Comparison of ENCODE assay signal across 8 cellular contexts in genomic region chr17:58303981-58304734, GRCh38. TPM values are rescaled to one million over a fixed set of nuclear protein-coding genes. Genes with fewer than 3 reads are reported as not detected.
DNase-seq lines count a peak whose midpoint lies in the region; ATAC-seq lines count a peak whose summit lies in the region.

No MANE protein-coding gene starts in this region.

- no peak overlapping the region for H2BK12ac ChIP-seq in neuronal stem cell (ENCODE audit: low read length)

- peaks cover 0 to 1% of the 10 kb centered on the region in 2 donors for H3K36me3 ChIP-seq in neuronal stem cell (replicated peaks in 1 of 2; ENCODE audit: control insufficient read depth in 2 of 2, insufficient read depth in 2 of 2, low read length in 2 of 2)

- H3K4me1 ChIP-seq in neuronal stem cell (ENCODE audit: control insufficient read depth in 2 of 2, insufficient read depth in 1 of 2, low read depth in 1 of 2, low read length in 2 of 2): peaks cover 0 to 10% of the 10 kb centered on the region in 2 donors

- H3K4ac ChIP-seq in neuronal stem cell (ENCODE audit: low read length): no peak overlapping the region

- H3K23ac ChIP-seq in neuronal stem cell (ENCODE audit: low read depth, low read length, poor library complexity): no peak overlapping the region

- H2AFZ ChIP-seq in neuronal stem cell (ENCODE audit: low read length): peak overlapping the region; percentile 89

- H4K91ac ChIP-seq in neuronal stem cell (ENCODE audit: low read depth, low read length, poor library complexity): no peak overlapping the region

- H3K18ac ChIP-seq in neuronal stem cell (ENCODE audit: low read length): peak overlapping the region; percentile 87

- H3K9me3 ChIP-seq in neuronal stem cell (replicated peaks in 1 of 2; ENCODE audit: control insufficient read depth in 2 of 2, insufficient read depth in 1 of 2, low read depth in 1 of 2, low read length in 2 of 2): no peaks in the 10 kb centered on the region

- DNase-seq in DMS114 treated with DMSO at 0.1 percent for 48 hours (lab: John Stamatoyannopoulos, UW; ENCODE audit: unreplicated experiment) (peak; percentile 28), NOMO-1 (lab: John Stamatoyannopoulos, UW; ENCODE audit: unreplicated experiment in 2 of 2) (peak; percentile 63 to 81), activated T-cell treated with anti-CD3 and anti-CD28 coated beads for 4 hours (peak; percentile 39), fibroblast of gingiva (ENCODE audit: low read depth) (peak; percentile 11), neuronal stem cell (ENCODE audit: low spot score) (no peak), T1000 (lab: John Stamatoyannopoulos, UW) (no peak)

- no peak overlapping the region for H3K4me3 ChIP-seq in neuronal stem cell (ENCODE audit: low read length in 2 of 2)

- WGBS in neuronal stem cell (ENCODE audit: extremely low coverage in 2 of 2, insufficient read length in 2 of 2, insufficient replicate concordance in 1 of 2), 2 donors: no CpG with 5 or more reads among the region's 10 CpGs

- H2BK15ac ChIP-seq in neuronal stem cell (ENCODE audit: low read length): peak overlapping the region; percentile 76

- peak overlapping the region; percentile 88 for H2AK5ac ChIP-seq in neuronal stem cell (ENCODE audit: low read depth, low read length)

- no peak overlapping the region for H3K9ac ChIP-seq in neuronal stem cell (ENCODE audit: low read depth, low read length, poor library complexity)

- H2BK120ac ChIP-seq in neuronal stem cell (ENCODE audit: low read depth, low read length): no peak overlapping the region

- no peak overlapping the region for H3K27ac ChIP-seq in neuronal stem cell (replicated peaks; ENCODE audit: low read length)

- no peak overlapping the region for H3K14ac ChIP-seq in neuronal stem cell (ENCODE audit: low read length)

- peaks cover 0 to 15% (median 0%) of the 10 kb centered on the region in 3 experiments for H3K27me3 ChIP-seq in neuronal stem cell (ENCODE audit: control insufficient read depth in 3 of 3, insufficient read depth in 3 of 3, low read depth in 1 of 3, low read length in 3 of 3)

- H3K79me1 ChIP-seq in neuronal stem cell (ENCODE audit: low read depth, low read length): peaks cover 3% of the 10 kb centered on the region

- ATAC-seq in HG02885 (IDR thresholded peaks at IDR 0.05; ENCODE audit: poor library complexity, unreplicated experiment): peak; percentile 60
- no peak for ATAC-seq in HG02852 (IDR thresholded peaks at IDR 0.05; ENCODE audit: unreplicated experiment)

- no peak overlapping the region for H3K4me2 ChIP-seq in neuronal stem cell (ENCODE audit: insufficient read depth, low read length, poor library complexity, severe bottlenecking)

- peak overlapping the region; percentile 77 for H2BK5ac ChIP-seq in neuronal stem cell (ENCODE audit: low read length)

- H4K8ac ChIP-seq in neuronal stem cell (ENCODE audit: low read depth, low read length): peak overlapping the region; percentile 52

RNA-seq across cellular contexts. Expression of gene MPO, which starts 23.4 kb away (rescaled TPM):
- 0.01 TPM for polyA plus RNA-seq in neuronal stem cell (2013, experiment 1 of 2)
- polyA plus RNA-seq in neuronal stem cell (2013, experiment 2 of 2): not detected

RNA-seq across cellular contexts. Expression of gene TSPOAP1, which starts 24.4 kb away (rescaled TPM):
- polyA plus RNA-seq in neuronal stem cell (2013, experiment 1 of 2): 26.2 TPM
- 25.2 TPM for polyA plus RNA-seq in neuronal stem cell (2013, experiment 2 of 2)

RNA-seq across cellular contexts. Expression of gene SUPT4H1, which starts 47.8 kb away (rescaled TPM):
- 75.6 TPM for polyA plus RNA-seq in neuronal stem cell (2013, experiment 1 of 2)
- polyA plus RNA-seq in neuronal stem cell (2013, experiment 2 of 2): 76.4 TPM

Comparison
In these comparisons a context has a peak if more than half of its experiments do, and no peak if none do; other contexts are left out.
1. DNase-seq: peak in DMS114 treated with DMSO at 0.1 percent for 48 hours (single experiment), NOMO-1 (2 of 2), activated T-cell treated with anti-CD3 and anti-CD28 coated beads for 4 hours (single experiment) and fibroblast of gingiva (single experiment); none in neuronal stem cell (single experiment) and T1000 (single experiment).